ENCODE assay signal across 8 cellular contexts in the genomic region with DNA sequence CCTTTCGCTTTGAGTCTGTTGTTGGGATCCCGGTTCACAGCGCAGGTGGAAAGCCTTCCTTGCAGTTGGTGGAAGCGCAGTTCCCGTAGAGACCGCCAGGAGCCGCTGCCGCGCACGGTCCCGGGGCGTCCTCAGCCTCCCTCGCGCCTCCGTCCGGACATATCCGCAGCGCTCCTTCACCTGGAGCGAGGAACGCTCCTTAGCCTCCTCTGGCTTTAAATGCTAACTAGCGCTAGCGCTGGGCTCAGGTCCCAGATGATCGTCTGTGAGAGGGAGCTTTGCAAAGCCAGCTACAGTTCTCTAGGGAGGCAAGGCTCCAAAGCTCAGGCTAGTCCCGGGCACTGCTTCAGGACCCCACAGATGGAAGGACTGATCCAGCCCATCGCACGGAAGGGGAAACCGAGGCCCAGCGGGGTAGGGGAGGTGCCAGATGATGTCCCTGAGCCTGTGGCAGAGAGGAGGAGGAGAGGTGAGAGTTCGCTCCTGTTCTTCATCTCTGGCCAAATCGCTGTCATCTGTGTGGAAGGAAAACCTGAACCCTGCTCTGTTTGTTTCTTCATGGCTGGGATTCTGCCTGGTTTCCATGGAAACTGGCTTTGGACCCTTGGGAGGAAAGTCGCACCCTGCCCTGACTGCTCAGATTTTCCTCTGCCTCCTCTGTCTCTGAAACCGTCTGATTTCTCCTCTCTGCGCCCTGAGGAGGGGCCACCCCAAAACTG. TPM values are rescaled to one million over a fixed set of nuclear protein-coding genes. Genes with fewer than 3 reads are reported as not detected.
DNase-seq lines count a peak whose midpoint lies in the region; ATAC-seq lines count a peak whose summit lies in the region.

No MANE protein-coding gene starts in this region.

- peak; percentile 91 for ATAC-seq in GM21576 (IDR thresholded peaks at IDR 0.05; ENCODE audit: unreplicated experiment)

- DNase-seq in DMS53 treated with DMSO at 0.1 percent for 48 hours (lab: John Stamatoyannopoulos, UW; ENCODE audit: unreplicated experiment) (peak; percentile 52), KG1 (lab: John Stamatoyannopoulos, UW) (peak; percentile 18), SHP77 (lab: John Stamatoyannopoulos, UW) (peak; percentile 45 to 53), activated gamma-delta T cell (lab: John Stamatoyannopoulos, UW) (peak; percentile 52), glomerular visceral epithelial cell (ENCODE audit: extremely low spot score) (peak; percentile 82), occipital lobe (lab: John Stamatoyannopoulos, UW) (peak; percentile 63), superior temporal gyrus (ENCODE audit: extremely low spot score) (peak; percentile 78)

RNA-seq across cellular contexts. Expression of a gene that starts 31.4 kb away (rescaled TPM):
- 12.5 TPM for total RNA-seq in occipital lobe

Comparison
In these comparisons a context has a peak if more than half of its experiments do, and no peak if none do; other contexts are left out.
1. Peak in every context shown above with its lines: DNase-seq and ATAC-seq.
2. DNase-seq: peak in every context shown above with its lines; median percentile 82 in glomerular visceral epithelial cell; 78 in superior temporal gyrus; 63 in occipital lobe; 52 in DMS53 treated with DMSO at 0.1 percent for 48 hours; 52 in activated gamma-delta T cell; 49 in SHP77; 18 in KG1.